Comparison of ENCODE assay signal across 2 cellular contexts in the genomic region with DNA sequence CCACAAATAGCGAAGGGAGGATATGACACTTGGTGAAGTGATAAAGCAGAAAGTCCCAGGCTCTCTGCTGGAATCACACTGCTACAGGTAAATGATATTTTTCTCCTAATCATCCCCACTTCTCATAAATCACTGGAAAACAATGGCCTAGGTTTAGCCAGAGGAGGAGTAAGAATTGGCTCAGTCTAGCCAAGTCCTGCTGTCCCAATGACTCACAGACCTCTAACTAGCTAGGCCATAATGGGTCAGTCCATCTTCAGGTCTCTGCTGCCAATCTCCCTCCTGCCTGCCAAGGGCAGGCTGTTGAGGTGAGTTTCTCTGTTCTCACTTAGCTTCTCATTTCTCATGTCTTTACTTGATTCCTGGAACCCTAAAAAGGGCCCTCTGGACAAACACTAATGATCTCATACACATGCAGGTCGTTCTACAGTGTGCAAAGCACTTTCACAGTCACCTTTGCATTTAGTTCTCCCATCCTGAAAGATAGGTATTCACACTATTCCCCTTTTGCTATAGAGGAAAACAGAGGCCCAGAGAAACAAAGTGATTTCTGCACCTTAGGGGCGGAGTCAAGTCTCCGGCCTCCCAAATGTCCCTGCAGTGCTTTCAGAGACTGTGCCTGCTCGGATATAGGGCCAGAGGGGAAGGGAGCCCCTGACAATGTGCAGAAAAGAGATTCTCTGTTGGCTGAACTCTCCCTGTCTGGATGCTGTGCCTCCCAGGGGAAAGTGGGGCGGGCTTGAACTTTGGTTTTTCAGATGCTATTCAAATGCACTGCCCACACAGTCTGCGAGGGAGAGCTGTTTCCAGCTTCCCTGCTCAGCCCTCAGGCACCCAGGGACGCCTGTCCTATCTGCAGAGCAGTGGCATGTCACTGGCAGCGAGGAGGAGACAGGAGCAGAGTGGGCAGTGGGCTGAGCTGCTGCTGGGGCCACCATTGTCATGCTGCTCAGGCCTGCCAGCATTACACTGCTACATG.
TF ChIP-seq lines count a peak whose summit lies in the region.

No MANE protein-coding gene starts in this region.

TF ChIP-seq in GM23338, 12 proteins besides CTCF, POLR2A, EP300 and RAD21 (continues in another document):
- TF ChIP-seq ZNF114 (CRISPR knock-in tag; IDR thresholded peaks at IDR 0.05) (no peak), NANOG (IDR thresholded peaks at IDR 0.05; ENCODE audit: borderline replicate concordance) (no peak), EZH2 (IDR thresholded peaks at IDR 0.05; ENCODE audit: low read depth, unreplicated experiment) (no peak), JUNB (IDR thresholded peaks at IDR 0.05; ENCODE audit: unreplicated experiment) (no peak), ZNF331 (CRISPR knock-in tag; IDR thresholded peaks at IDR 0.05; ENCODE audit: low read depth) (no peak), STAT1 (IDR thresholded peaks at IDR 0.05; ENCODE audit: unreplicated experiment) (no peak)
- TF ChIP-seq, protein P1, sequence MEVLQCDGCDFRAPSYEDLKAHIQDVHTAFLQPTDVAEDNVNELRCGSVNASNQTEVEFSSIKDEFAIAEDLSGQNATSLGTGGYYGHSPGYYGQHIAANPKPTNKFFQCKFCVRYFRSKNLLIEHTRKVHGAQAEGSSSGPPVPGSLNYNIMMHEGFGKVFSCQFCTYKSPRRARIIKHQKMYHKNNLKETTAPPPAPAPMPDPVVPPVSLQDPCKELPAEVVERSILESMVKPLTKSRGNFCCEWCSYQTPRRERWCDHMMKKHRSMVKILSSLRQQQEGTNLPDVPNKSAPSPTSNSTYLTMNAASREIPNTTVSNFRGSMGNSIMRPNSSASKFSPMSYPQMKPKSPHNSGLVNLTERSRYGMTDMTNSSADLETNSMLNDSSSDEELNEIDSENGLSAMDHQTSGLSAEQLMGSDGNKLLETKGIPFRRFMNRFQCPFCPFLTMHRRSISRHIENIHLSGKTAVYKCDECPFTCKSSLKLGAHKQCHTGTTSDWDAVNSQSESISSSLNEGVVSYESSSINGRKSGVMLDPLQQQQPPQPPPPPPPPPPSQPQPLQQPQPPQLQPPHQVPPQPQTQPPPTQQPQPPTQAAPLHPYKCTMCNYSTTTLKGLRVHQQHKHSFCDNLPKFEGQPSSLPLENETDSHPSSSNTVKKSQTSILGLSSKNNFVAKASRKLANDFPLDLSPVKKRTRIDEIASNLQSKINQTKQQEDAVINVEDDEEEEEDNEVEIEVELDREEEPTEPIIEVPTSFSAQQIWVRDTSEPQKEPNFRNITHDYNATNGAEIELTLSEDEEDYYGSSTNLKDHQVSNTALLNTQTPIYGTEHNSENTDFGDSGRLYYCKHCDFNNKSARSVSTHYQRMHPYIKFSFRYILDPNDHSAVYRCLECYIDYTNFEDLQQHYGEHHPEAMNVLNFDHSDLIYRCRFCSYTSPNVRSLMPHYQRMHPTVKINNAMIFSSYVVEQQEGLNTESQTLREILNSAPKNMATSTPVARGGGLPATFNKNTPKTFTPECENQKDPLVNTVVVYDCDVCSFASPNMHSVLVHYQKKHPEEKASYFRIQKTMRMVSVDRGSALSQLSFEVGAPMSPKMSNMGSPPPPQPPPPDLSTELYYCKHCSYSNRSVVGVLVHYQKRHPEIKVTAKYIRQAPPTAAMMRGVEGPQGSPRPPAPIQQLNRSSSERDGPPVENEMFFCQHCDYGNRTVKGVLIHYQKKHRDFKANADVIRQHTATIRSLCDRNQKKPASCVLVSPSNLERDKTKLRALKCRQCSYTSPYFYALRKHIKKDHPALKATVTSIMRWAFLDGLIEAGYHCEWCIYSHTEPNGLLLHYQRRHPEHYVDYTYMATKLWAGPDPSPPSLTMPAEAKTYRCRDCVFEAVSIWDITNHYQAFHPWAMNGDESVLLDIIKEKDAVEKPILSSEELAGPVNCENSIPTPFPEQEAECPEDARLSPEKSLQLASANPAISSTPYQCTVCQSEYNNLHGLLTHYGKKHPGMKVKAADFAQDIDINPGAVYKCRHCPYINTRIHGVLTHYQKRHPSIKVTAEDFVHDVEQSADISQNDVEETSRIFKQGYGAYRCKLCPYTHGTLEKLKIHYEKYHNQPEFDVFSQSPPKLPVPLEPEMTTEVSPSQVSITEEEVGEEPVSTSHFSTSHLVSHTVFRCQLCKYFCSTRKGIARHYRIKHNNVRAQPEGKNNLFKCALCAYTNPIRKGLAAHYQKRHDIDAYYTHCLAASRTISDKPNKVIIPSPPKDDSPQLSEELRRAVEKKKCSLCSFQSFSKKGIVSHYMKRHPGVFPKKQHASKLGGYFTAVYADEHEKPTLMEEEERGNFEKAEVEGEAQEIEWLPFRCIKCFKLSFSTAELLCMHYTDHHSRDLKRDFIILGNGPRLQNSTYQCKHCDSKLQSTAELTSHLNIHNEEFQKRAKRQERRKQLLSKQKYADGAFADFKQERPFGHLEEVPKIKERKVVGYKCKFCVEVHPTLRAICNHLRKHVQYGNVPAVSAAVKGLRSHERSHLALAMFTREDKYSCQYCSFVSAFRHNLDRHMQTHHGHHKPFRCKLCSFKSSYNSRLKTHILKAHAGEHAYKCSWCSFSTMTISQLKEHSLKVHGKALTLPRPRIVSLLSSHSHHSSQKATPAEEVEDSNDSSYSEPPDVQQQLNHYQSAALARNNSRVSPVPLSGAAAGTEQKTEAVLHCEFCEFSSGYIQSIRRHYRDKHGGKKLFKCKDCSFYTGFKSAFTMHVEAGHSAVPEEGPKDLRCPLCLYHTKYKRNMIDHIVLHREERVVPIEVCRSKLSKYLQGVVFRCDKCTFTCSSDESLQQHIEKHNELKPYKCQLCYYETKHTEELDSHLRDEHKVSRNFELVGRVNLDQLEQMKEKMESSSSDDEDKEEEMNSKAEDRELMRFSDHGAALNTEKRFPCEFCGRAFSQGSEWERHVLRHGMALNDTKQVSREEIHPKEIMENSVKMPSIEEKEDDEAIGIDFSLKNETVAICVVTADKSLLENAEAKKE (CRISPR knock-in tag; IDR thresholded peaks at IDR 0.05), result no peak
- TF ChIP-seq, protein P2, sequence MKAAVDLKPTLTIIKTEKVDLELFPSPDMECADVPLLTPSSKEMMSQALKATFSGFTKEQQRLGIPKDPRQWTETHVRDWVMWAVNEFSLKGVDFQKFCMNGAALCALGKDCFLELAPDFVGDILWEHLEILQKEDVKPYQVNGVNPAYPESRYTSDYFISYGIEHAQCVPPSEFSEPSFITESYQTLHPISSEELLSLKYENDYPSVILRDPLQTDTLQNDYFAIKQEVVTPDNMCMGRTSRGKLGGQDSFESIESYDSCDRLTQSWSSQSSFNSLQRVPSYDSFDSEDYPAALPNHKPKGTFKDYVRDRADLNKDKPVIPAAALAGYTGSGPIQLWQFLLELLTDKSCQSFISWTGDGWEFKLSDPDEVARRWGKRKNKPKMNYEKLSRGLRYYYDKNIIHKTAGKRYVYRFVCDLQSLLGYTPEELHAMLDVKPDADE (IDR thresholded peaks at IDR 0.05), result no peak

TF ChIP-seq in H1, 55 proteins besides CTCF, POLR2A, EP300 and RAD21:
- no peak for TF ChIP-seq TCF12 (IDR thresholded peaks at IDR 0.05; ENCODE audit: low read depth, low read length)
- TF ChIP-seq TAF7 (optimal IDR thresholded peaks at IDR 0.05; ENCODE audit: borderline replicate concordance, low read depth, low read length), result no peak
- no peak for TF ChIP-seq KDM4A (IDR thresholded peaks at IDR 0.05; ENCODE audit: low read depth, low read length, severe bottlenecking)
- TF ChIP-seq TBP (IDR thresholded peaks at IDR 0.05; ENCODE audit: low read depth, low read length), result no peak
- TF ChIP-seq, protein P3, sequence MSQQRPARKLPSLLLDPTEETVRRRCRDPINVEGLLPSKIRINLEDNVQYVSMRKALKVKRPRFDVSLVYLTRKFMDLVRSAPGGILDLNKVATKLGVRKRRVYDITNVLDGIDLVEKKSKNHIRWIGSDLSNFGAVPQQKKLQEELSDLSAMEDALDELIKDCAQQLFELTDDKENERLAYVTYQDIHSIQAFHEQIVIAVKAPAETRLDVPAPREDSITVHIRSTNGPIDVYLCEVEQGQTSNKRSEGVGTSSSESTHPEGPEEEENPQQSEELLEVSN (IDR thresholded peaks at IDR 0.05), result no peak
- no peak for TF ChIP-seq EZH2 (IDR thresholded peaks at IDR 0.05; ENCODE audit: low read depth, low read length, severe bottlenecking)
- TF ChIP-seq SP2 (IDR thresholded peaks at IDR 0.05; ENCODE audit: low read length), result no peak
- TF ChIP-seq POU5F1 (IDR thresholded peaks at IDR 0.05; ENCODE audit: low read depth, low read length), result no peak
- TF ChIP-seq KDM5A (IDR thresholded peaks at IDR 0.05; ENCODE audit: low read length), result no peak
- no peak for TF ChIP-seq CBX8 (IDR thresholded peaks at IDR 0.05; ENCODE audit: borderline replicate concordance, low read depth, low read length)
- TF ChIP-seq CEBPB (IDR thresholded peaks at IDR 0.05; ENCODE audit: low read depth, low read length), result no peak
- no peak for TF ChIP-seq RNF2 (IDR thresholded peaks at IDR 0.05; ENCODE audit: borderline replicate concordance, low read depth, low read length, missing control alignments, poor library complexity, severe bottlenecking)
- TF ChIP-seq, protein P4, sequence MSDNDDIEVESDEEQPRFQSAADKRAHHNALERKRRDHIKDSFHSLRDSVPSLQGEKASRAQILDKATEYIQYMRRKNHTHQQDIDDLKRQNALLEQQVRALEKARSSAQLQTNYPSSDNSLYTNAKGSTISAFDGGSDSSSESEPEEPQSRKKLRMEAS (IDR thresholded peaks at IDR 0.05), result no peak
- TF ChIP-seq SP4 (IDR thresholded peaks at IDR 0.05; ENCODE audit: low read length), result no peak
- TF ChIP-seq, protein P5, sequence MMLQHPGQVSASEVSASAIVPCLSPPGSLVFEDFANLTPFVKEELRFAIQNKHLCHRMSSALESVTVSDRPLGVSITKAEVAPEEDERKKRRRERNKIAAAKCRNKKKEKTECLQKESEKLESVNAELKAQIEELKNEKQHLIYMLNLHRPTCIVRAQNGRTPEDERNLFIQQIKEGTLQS (IDR thresholded peaks at IDR 0.05; ENCODE audit: insufficient read depth, low read depth, low read length), result no peak
- no peak for TF ChIP-seq SIN3A (conservative IDR thresholded peaks at IDR 0.05 in 1 of 2, IDR thresholded peaks at IDR 0.05 in 1 of 2; ENCODE audit: low read depth in 1 of 2, low read length in 2 of 2)
- no peak for TF ChIP-seq HDAC2 (IDR thresholded peaks at IDR 0.05; ENCODE audit: borderline replicate concordance in 1 of 2, low read depth in 2 of 2, low read length in 2 of 2)
